ENCODE assay signal across 8 cellular contexts in genomic region chr4:55546633-55547460, GRCh38. TPM values are rescaled to one million over a fixed set of nuclear protein-coding genes. Genes with fewer than 3 reads are reported as not detected.
DNase-seq lines count a peak whose midpoint lies in the region; ATAC-seq, FAIRE-seq and TF ChIP-seq lines count a peak whose summit lies in the region.

CLOCK (minus strand) TSS chr4:55546909; CDS start chr4:55482785, 64,124 bp downstream.

- peak within 1 kb of the TSS; percentile 99 for H3K27ac ChIP-seq in left ventricle myocardium inferior (replicated peaks)
- H3K27ac ChIP-seq in psoas muscle: peak within 1 kb of the TSS; percentile 96
- peak within 1 kb of the TSS; percentile 98 for H3K27ac ChIP-seq in urinary bladder (ENCODE audit: low read depth)

- H3K9me3 ChIP-seq in left ventricle myocardium inferior (replicated peaks): no peaks in the 10 kb centered on the region
- no peaks in the 10 kb centered on the region for H3K9me3 ChIP-seq in psoas muscle

- FAIRE-seq in GM12892 (lab: Jason Lieb, UNC): peak; percentile 66

- DNase-seq in GM12892 (ENCODE audit: insufficient read length) (peak; percentile 76), NCI-H1417 treated with DMSO at 0.1 percent for 48 hours (lab: John Stamatoyannopoulos, UW) (peak; percentile 33), T-helper 1 cell (peak; percentile 74 to 86 (median 77)), amniotic stem cell (lab: John Stamatoyannopoulos, UW) (peak; percentile 82), left ventricle myocardium inferior (peak; percentile 89), psoas muscle (peak; percentile 91 to 95)

- peak; percentile 73 for TF ChIP-seq CTCF in left ventricle myocardium inferior (IDR thresholded peaks at IDR 0.05; ENCODE audit: borderline replicate concordance)
- TF ChIP-seq CTCF in psoas muscle (IDR thresholded peaks at IDR 0.05): peak; percentile 63

- TF ChIP-seq POLR2A in GM12892 (IDR thresholded peaks at IDR 0.05; ENCODE audit: low read depth, low read length): no peak; the same call in 1 of the 2 replicates

- H3K36me3 ChIP-seq in left ventricle myocardium inferior (no peaks in the 10 kb centered on the region), psoas muscle (ENCODE audit: insufficient read depth in 1 of 2, low read depth in 1 of 2) (no peaks in the 10 kb centered on the region), urinary bladder (ENCODE audit: insufficient read depth) (no peaks in the 10 kb centered on the region)

- peak within 1 kb of the TSS; percentile 99 for H3K4me3 ChIP-seq in left ventricle myocardium inferior
- peak within 1 kb of the TSS; percentile 97 for H3K4me3 ChIP-seq in psoas muscle
- H3K4me3 ChIP-seq in urinary bladder (ENCODE audit: low read depth, low read length): peak within 1 kb of the TSS; percentile 82

- intact Hi-C loops in left ventricle myocardium inferior (cut with micrococcal nuclease) (loop anchor here (10.0 kb wide), 1 partner anchor 202 kb away; the partner anchor contains the start of gene SRD5A3), psoas muscle (cut with DNase I) (loop anchor here (2.0 to 10.0 kb wide), 5 partner anchors 110 to 305 kb away; partner anchors contain the start of genes EXOC1 (in 1 of the 2), SRD5A3 (in 1 of the 2) and TMEM165 (in 1 of the 2))

- peaks cover 46% of the 10 kb centered on the region for H3K4me1 ChIP-seq in left ventricle myocardium inferior
- peaks cover 18% of the 10 kb centered on the region for H3K4me1 ChIP-seq in psoas muscle
- H3K4me1 ChIP-seq in urinary bladder (ENCODE audit: insufficient read depth): no peaks in the 10 kb centered on the region

- WGBS in psoas muscle, 3 donors: 0% methylated on average over 53 to 79 of the region's 79 CpGs
- WGBS in urinary bladder: under 1% methylated on average over 79 of the region's 79 CpGs

- no peaks in the 10 kb centered on the region for H3K27me3 ChIP-seq in left ventricle myocardium inferior (ENCODE audit: low read depth)
- no peaks in the 10 kb centered on the region for H3K27me3 ChIP-seq in psoas muscle (ENCODE audit: insufficient read depth in 3 of 3, low read length in 2 of 3)

- peak; percentile 84 for ATAC-seq in HG02798 (IDR thresholded peaks at IDR 0.05; ENCODE audit: poor library complexity, unreplicated experiment)
- ATAC-seq in psoas muscle: peak; percentile 90 to 93 (median 90)

RNA-seq across cellular contexts. Expression of gene CLOCK, which starts in this region (rescaled TPM):
- polyA plus RNA-seq in GM12892 (2012; ENCODE audit: missing spikeins): 5.5 TPM
- total RNA-seq in left ventricle myocardium inferior (34.2 TPM), psoas muscle (10 to 100 TPM; 21.8 to 54.1 (median 31.5) TPM), urinary bladder (40.9 TPM)
- polyA plus RNA-seq in psoas muscle (10 to 100 TPM in 1 of 3 donors, 1 to 10 TPM in 2; 5.9 to 23.5 (median 7.2) TPM), urinary bladder (11.9 TPM)

Comparison
In these comparisons a context has a peak if more than half of its experiments do, and no peak if none do; other contexts are left out.
1. Peak in every context shown above with its lines: DNase-seq, ATAC-seq, H3K4me3 ChIP-seq and H3K27ac ChIP-seq.
2. DNase-seq: peak in every context shown above with its lines; median percentile 93 in psoas muscle; 89 in left ventricle myocardium inferior; 82 in amniotic stem cell; 77 in T-helper 1 cell; 76 in GM12892; 33 in NCI-H1417 treated with DMSO at 0.1 percent for 48 hours.